Comparison of ENCODE assay signal across 1 cellular context in the genomic region with DNA sequence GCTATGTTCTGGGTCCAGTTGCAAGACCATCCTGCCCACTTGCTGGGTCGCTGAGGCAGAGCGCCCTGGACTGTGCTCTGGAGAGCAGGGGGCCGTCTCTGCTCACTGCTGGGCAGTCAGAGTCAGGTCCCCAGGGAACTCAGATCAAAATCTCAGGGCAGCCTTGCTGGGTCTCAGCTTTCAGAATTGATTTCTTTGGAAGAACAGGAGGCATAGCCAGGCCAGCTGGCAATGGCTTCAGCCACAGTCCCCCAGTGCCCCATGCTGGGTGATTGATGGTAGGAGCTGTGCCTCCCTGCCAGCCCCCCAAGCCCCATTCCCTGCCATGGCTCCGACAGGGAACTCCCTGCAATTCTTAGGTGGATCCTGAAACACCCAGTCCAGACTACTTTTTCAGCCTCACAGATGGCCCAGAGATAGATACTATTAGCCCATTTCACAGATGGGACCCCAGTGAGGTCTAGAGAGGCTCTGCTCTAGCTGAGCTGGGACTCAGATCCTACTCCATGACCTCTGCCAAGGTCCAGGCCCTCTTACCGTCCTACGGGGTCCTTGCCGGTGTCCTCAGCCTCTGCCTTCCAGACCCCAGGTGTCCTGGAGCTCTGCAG.
TF ChIP-seq lines count a peak whose summit lies in the region.

No MANE protein-coding gene starts in this region.

TF ChIP-seq in K562, 482 proteins besides CTCF, POLR2A, EP300 and RAD21:
- TF ChIP-seq BCOR (IDR thresholded peaks at IDR 0.05) (peak; percentile 41; the same call in 1 of the 2 replicates), RBM22 (IDR thresholded peaks at IDR 0.05; ENCODE audit: low read depth, low read length, poor library complexity, severe bottlenecking) (no peak), ZFPM2 (CRISPR knock-in tag; IDR thresholded peaks at IDR 0.05) (no peak), GTF2A2 (tag; IDR thresholded peaks at IDR 0.05) (no peak), ZNF174 (CRISPR knock-in tag; IDR thresholded peaks at IDR 0.05) (no peak), MTA2 (IDR thresholded peaks at IDR 0.05; ENCODE audit: low read depth) (no peak), CBX3 (IDR thresholded peaks at IDR 0.05; ENCODE audit: borderline replicate concordance in 1 of 2, low read length in 2 of 2) (no peak), ZNF121 (CRISPR knock-in tag; conservative IDR thresholded peaks at IDR 0.05) (no peak), ZFX (CRISPR knock-in tag; IDR thresholded peaks at IDR 0.05) (no peak; the same call in 1 of the 2 replicates), FOS (IDR thresholded peaks at IDR 0.05; ENCODE audit: extremely low read depth, insufficient read length) (no peak), MCM2 (IDR thresholded peaks at IDR 0.05; ENCODE audit: low read depth) (no peak), KDM4B (IDR thresholded peaks at IDR 0.05; ENCODE audit: borderline replicate concordance in 2 of 2, low read depth in 1 of 2) (no peak), CXXC5 (CRISPR knock-in tag; IDR thresholded peaks at IDR 0.05) (no peak), ZNF79 (CRISPR knock-in tag; IDR thresholded peaks at IDR 0.05; ENCODE audit: low read depth) (no peak), HMG20B (CRISPR knock-in tag; IDR thresholded peaks at IDR 0.05) (no peak), KDM1A (IDR thresholded peaks at IDR 0.05) (peak; percentile 17 to 34; a peak in 2 of 4 replicates), GTF2E2 (tag; IDR thresholded peaks at IDR 0.05) (no peak), POLR2AphosphoS2 (IDR thresholded peaks at IDR 0.05; ENCODE audit: low read length) (no peak)
